Comparison of ENCODE assay signal across 11 cellular contexts in the genomic region with DNA sequence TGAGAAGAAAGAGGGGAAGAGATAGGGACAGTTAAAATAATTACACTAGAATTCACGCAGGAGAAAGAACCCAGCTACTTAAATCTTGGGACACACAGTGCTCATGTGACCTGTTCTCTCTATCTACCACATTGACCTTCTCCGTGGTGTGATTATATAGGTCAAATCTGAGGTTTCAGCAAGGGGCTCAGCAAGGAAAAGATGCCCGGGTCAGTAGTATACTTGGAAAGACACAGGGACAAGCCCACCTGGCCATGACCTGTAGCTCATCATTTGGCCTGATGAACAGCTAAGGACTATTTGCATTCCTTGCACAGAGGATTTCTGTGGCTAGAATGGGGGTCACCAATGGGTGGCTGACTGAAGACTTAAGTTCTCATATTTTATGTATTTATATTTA.
DNase-seq lines count a peak whose midpoint lies in the region; ATAC-seq, FAIRE-seq and TF ChIP-seq lines count a peak whose summit lies in the region.
"Had no signal": no experiment of that assay in that cellular context is flagged by ENCODE, and none has a peak within 500 bp of the region (broad histone marks: within the 10 kb centered on the region; RNA-seq: fewer than 3 reads in every experiment).

No MANE protein-coding gene starts in this region.

- intact Hi-C loops in breast epithelium (cut with DNase I; ENCODE audit: low total_unique reads): no loop called here

- DNase-seq in breast epithelium (ENCODE audit: low spot score in 2 of 2) (no peak), small intestine (no peak), HuH-7 (ENCODE audit: low spot score) (no peak), BE2C (no peak), A172 (ENCODE audit: low spot score) (no peak)
- DNase-seq: NCI-H2081 had no signal

- 89 to 94% (median 92%) methylated on average over 3 of the region's 3 CpGs for WGBS in small intestine, 3 donors

- no peaks in the 10 kb centered on the region for H3K36me3 ChIP-seq in breast epithelium
- no peaks in the 10 kb centered on the region for H3K36me3 ChIP-seq in small intestine (ENCODE audit: control insufficient read depth in 2 of 2, insufficient read depth in 2 of 2, low read length in 2 of 2)
- no peaks in the 10 kb centered on the region for H3K36me3 ChIP-seq in BE2C

- no peak for FAIRE-seq in small intestine (lab: Jason Lieb, UNC)

- TF ChIP-seq CTCF in breast epithelium (IDR thresholded peaks at IDR 0.05): no peak
- no peak for TF ChIP-seq CTCF in BE2C (IDR thresholded peaks at IDR 0.05; ENCODE audit: low read depth, low read length)

- ATAC-seq in GM21515 (IDR thresholded peaks at IDR 0.05; ENCODE audit: unreplicated experiment) (peak; percentile 10), HG03342 (IDR thresholded peaks at IDR 0.05; ENCODE audit: unreplicated experiment) (peak; percentile 11), HG02678 (IDR thresholded peaks at IDR 0.05; ENCODE audit: unreplicated experiment) (no peak)

- TF ChIP-seq POLR2A in breast epithelium (IDR thresholded peaks at IDR 0.05): no peak

- H3K4me3 ChIP-seq in breast epithelium (no peak overlapping the region), small intestine (ENCODE audit: low read depth in 1 of 2, low read length in 2 of 2) (no peak overlapping the region), BE2C (ENCODE audit: low read depth, low read length) (no peak overlapping the region)
- H3K4me3 ChIP-seq: lung had no signal

- H3K9me3 ChIP-seq in breast epithelium: no peaks in the 10 kb centered on the region
- no peaks in the 10 kb centered on the region for H3K9me3 ChIP-seq in small intestine (ENCODE audit: control insufficient read depth, low read depth)
- H3K9me3 ChIP-seq in BE2C: no peaks in the 10 kb centered on the region

- H3K27me3 ChIP-seq in breast epithelium (no peaks in the 10 kb centered on the region), small intestine (ENCODE audit: control insufficient read depth in 2 of 2, insufficient read depth in 2 of 2, low read length in 2 of 2) (no peaks in the 10 kb centered on the region), BE2C (no peaks in the 10 kb centered on the region)

- H3K4me1 ChIP-seq in breast epithelium (no peaks in the 10 kb centered on the region), small intestine (ENCODE audit: control insufficient read depth in 2 of 2, insufficient read depth in 1 of 2, low read depth in 1 of 2, low read length in 1 of 2) (peaks cover 2 to 3% of the 10 kb centered on the region in 2 donors), BE2C (peaks cover 32% of the 10 kb centered on the region)

- H3K27ac ChIP-seq in breast epithelium (peak overlapping the region; percentile 20 to 69), small intestine (ENCODE audit: low read depth in 1 of 2, low read length in 1 of 2) (peak overlapping the region; percentile 76 to 90)
- H3K27ac ChIP-seq: VCaP had no signal
